1 cellular context compared by ENCODE assay signal in the genomic region with DNA sequence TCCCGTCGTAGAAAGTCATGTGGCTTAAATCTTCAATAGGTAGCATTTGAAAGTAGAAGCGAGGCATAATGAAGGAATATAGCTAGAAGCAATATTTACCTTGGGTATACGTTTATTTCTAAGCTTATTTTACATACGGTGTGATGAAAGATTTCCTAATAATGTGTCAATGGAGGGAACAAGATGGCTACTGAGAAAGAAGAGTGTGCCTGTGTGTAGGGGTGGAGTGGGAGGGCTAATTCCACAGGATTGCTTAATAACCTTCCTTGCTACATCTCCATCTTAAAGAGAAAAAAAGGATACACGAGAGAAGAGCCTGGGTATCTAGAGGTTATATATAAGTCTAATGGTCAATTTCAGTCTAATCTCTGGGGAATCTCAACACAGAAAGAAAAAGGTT.
TF ChIP-seq lines count a peak whose summit lies in the region.

No MANE protein-coding gene starts in this region.

TF ChIP-seq in GM23338, 12 proteins besides CTCF, POLR2A, EP300 and RAD21 (continued from another document):
- TF ChIP-seq EZH2 (IDR thresholded peaks at IDR 0.05; ENCODE audit: low read depth, unreplicated experiment): no peak
- TF ChIP-seq EZH2phosphoT487 (IDR thresholded peaks at IDR 0.05; ENCODE audit: unreplicated experiment): no peak
- TF ChIP-seq CREB1 (CRISPR knock-in tag; IDR thresholded peaks at IDR 0.05; ENCODE audit: low read depth): no peak
- no peak for TF ChIP-seq STAT1 (IDR thresholded peaks at IDR 0.05; ENCODE audit: unreplicated experiment)
